19 cellular contexts compared by ENCODE assay signal in genomic region chr2:42999856-43000241, GRCh38.
DNase-seq lines count a peak whose midpoint lies in the region; TF ChIP-seq lines count a peak whose summit lies in the region.
"Had no signal": no experiment of that assay in that cellular context is flagged by ENCODE, and none has a peak within 500 bp of the region (broad histone marks: within the 10 kb centered on the region; RNA-seq: fewer than 3 reads in every experiment).

No MANE protein-coding gene starts in this region.

- no peak for TF ChIP-seq POLR2A in esophagus squamous epithelium (IDR thresholded peaks at IDR 0.05)

- H2AK5ac ChIP-seq in trophoblast cell (ENCODE audit: low read length): no peak overlapping the region

- H2BK12ac ChIP-seq in trophoblast cell (ENCODE audit: low read length): no peak overlapping the region

- H3K27me3 ChIP-seq in esophagus squamous epithelium (no peaks in the 10 kb centered on the region), rectal smooth muscle tissue (ENCODE audit: control insufficient read depth, insufficient read depth, low read length) (no peaks in the 10 kb centered on the region), trophoblast cell (ENCODE audit: insufficient read depth, low read length) (no peaks in the 10 kb centered on the region)
- H3K27me3 ChIP-seq: brain microvascular endothelial cell had no signal

- no peak overlapping the region for H4K8ac ChIP-seq in trophoblast cell (ENCODE audit: low read depth, low read length)

- H3K18ac ChIP-seq in trophoblast cell (ENCODE audit: low read length): no peak overlapping the region

- H3K4me1 ChIP-seq in HEK293 (ENCODE audit: control insufficient read depth, insufficient read depth, low read length) (no peaks in the 10 kb centered on the region), esophagus squamous epithelium (peaks cover 13 to 43% (median 20%) of the 10 kb centered on the region in 3 donors), rectal smooth muscle tissue (ENCODE audit: control insufficient read depth, insufficient read depth, low read length) (no peaks in the 10 kb centered on the region), trophoblast cell (ENCODE audit: control insufficient read depth in 1 of 2, insufficient read depth in 2 of 2, low read length in 2 of 2) (no peaks in the 10 kb centered on the region)

- H3K27ac ChIP-seq in HEK293 (ENCODE audit: extremely low read depth, low read depth, low read length) (no peak overlapping the region), angular gyrus (ENCODE audit: low read depth, low read length) (peak overlapping the region; percentile 97), esophagus squamous epithelium (peak overlapping the region; percentile 52 to 90 (median 80)), rectal smooth muscle tissue (ENCODE audit: low read depth, low read length) (no peak overlapping the region), trophoblast cell (ENCODE audit: low read depth, low read length) (no peak overlapping the region)
- H3K27ac ChIP-seq: brain microvascular endothelial cell had no signal

- H3K4me3 ChIP-seq in HEK293 (ENCODE audit: low read depth, low read length) (no peak overlapping the region), esophagus squamous epithelium (no peak overlapping the region), rectal smooth muscle tissue (ENCODE audit: low read length) (peak overlapping the region; percentile 15), trophoblast cell (ENCODE audit: low read depth, low read length) (no peak overlapping the region)

- no peak overlapping the region for H4K12ac ChIP-seq in trophoblast cell (ENCODE audit: low read depth, low read length)

- H3K79me1 ChIP-seq in trophoblast cell (ENCODE audit: low read length): no peaks in the 10 kb centered on the region

- intact Hi-C loops in esophagus squamous epithelium (cut with DNase I): no loop called here

- POLR2A ChIA-PET in HEK293 (lab: Yijun Ruan, JAX): no interaction called here

- H3K4ac ChIP-seq in trophoblast cell (ENCODE audit: low read depth, low read length): no peak overlapping the region

- DNase-seq in esophagus squamous epithelium (lab: John Stamatoyannopoulos, UW) (no peak), trophoblast cell (no peak), retina (no peak)
- DNase-seq in stimulated activated CD4-positive, alpha-beta T cell treated with anti-CD3 and anti-CD28 coated beads, Interleukin-12 subunit alpha, Interleukin-12 subunit beta, amount 100 ng/mL, for 4 hours: no peak
- DNase-seq in activated naive CD4-positive, alpha-beta T cell treated with anti-CD3 and anti-CD28 coated beads, Interleukin-2, amount 50 U/mL, for 16 hours: no peak
- DNase-seq: activated CD4-positive, alpha-beta T cell treated with anti-CD3 and anti-CD28 coated beads, Interleukin-2, amount 10 ng/mL, durations not matched to agents 7 days and 5 days; brain microvascular endothelial cell; CD4-positive, alpha-beta T cell; dermis blood vessel endothelial cell; foreskin fibroblast; GF-D8; left ventricle myocardium superior; NCI-H1092; NCI-H2081; NCI-H82; Right ventricle myocardium superior had no signal

- H3K79me2 ChIP-seq in trophoblast cell (ENCODE audit: control insufficient read depth, insufficient read depth, low read length, poor library complexity): no peaks in the 10 kb centered on the region

- no peak overlapping the region for H3K14ac ChIP-seq in trophoblast cell (ENCODE audit: low read length)

- CTCF ChIA-PET in HEK293 (lab: Yijun Ruan, JAX): interaction anchor here (0.6 kb wide), 2 partner anchors 22 to 29 kb away, joined by 3 read pairs; no protein-coding TSS in a partner anchor

- H2BK5ac ChIP-seq in trophoblast cell (ENCODE audit: low read depth, low read length, poor library complexity): no peak overlapping the region

- no peak overlapping the region for H4K91ac ChIP-seq in trophoblast cell (ENCODE audit: low read depth, low read length)

- no peak for TF ChIP-seq CTCF in HEK293 (tag by site-specific recombination; IDR thresholded peaks at IDR 0.05)
- TF ChIP-seq CTCF in esophagus squamous epithelium (IDR thresholded peaks at IDR 0.05): no peak

- no peak overlapping the region for H2AFZ ChIP-seq in trophoblast cell (ENCODE audit: insufficient read depth, low read length, poor library complexity)

- H3K9ac ChIP-seq in rectal smooth muscle tissue (ENCODE audit: low read length) (no peak overlapping the region), trophoblast cell (ENCODE audit: low read length) (no peak overlapping the region)

- 40 to 75% methylated on average over 1 to 5 of the region's 7 CpGs for WGBS in esophagus squamous epithelium, 2 donors
- WGBS in trophoblast cell (ENCODE audit: extremely low coverage, insufficient coverage, insufficient read length): no CpG with 5 or more reads among the region's 7 CpGs

- H3K23ac ChIP-seq in trophoblast cell (ENCODE audit: low read length): no peak overlapping the region

- H3K9me3 ChIP-seq in HEK293 (ENCODE audit: control insufficient read depth, insufficient read depth, low read depth, low read length) (no peaks in the 10 kb centered on the region), esophagus squamous epithelium (no peaks in the 10 kb centered on the region), trophoblast cell (ENCODE audit: insufficient read depth, low read depth, low read length) (no peaks in the 10 kb centered on the region)

- H3K4me2 ChIP-seq in trophoblast cell (ENCODE audit: low read length): no peak overlapping the region

- H2BK120ac ChIP-seq in trophoblast cell (ENCODE audit: insufficient read depth, low read length, poor library complexity): no peak overlapping the region

- H3K36me3 ChIP-seq in HEK293 (ENCODE audit: control insufficient read depth in 2 of 2, insufficient read depth in 1 of 2, low read length in 2 of 2): no peaks in the 10 kb centered on the region
- H3K36me3 ChIP-seq in esophagus squamous epithelium: no peaks in the 10 kb centered on the region
- no peaks in the 10 kb centered on the region for H3K36me3 ChIP-seq in rectal smooth muscle tissue (ENCODE audit: control insufficient read depth, insufficient read depth, low read length)
- H3K36me3 ChIP-seq in trophoblast cell (ENCODE audit: control insufficient read depth in 1 of 2, insufficient read depth in 2 of 2, low read length in 2 of 2): no peaks in the 10 kb centered on the region
- H3K36me3 ChIP-seq: brain microvascular endothelial cell had no signal

TF ChIP-seq in HEK293, 187 proteins besides CTCF, POLR2A, EP300 and RAD21:
- TF ChIP-seq HIC1 (tag by site-specific recombination; IDR thresholded peaks at IDR 0.05) (no peak), MEIS1 (CRISPR knock-in tag; IDR thresholded peaks at IDR 0.05; ENCODE audit: borderline replicate concordance) (no peak), ZNF747 (tag by site-specific recombination; IDR thresholded peaks at IDR 0.05) (no peak), KLF1 (tag by site-specific recombination; IDR thresholded peaks at IDR 0.05) (peak; percentile 23; the same call in 1 of the 2 replicates)
- TF ChIP-seq, protein P1, sequence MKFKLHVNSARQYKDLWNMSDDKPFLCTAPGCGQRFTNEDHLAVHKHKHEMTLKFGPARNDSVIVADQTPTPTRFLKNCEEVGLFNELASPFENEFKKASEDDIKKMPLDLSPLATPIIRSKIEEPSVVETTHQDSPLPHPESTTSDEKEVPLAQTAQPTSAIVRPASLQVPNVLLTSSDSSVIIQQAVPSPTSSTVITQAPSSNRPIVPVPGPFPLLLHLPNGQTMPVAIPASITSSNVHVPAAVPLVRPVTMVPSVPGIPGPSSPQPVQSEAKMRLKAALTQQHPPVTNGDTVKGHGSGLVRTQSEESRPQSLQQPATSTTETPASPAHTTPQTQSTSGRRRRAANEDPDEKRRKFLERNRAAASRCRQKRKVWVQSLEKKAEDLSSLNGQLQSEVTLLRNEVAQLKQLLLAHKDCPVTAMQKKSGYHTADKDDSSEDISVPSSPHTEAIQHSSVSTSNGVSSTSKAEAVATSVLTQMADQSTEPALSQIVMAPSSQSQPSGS (tag by site-specific recombination; IDR thresholded peaks at IDR 0.05; ENCODE audit: low read depth): no peak
TF ChIP-seq in HEK293: peak in this region for 1.

Comparison
In these comparisons a context has a peak if more than half of its experiments do, and no peak if none do; other contexts are left out.
1. H3K27ac ChIP-seq: peak in angular gyrus (single experiment) and esophagus squamous epithelium (4 of 4); none in HEK293 (single experiment), rectal smooth muscle tissue (single experiment) and trophoblast cell (single experiment).